Comparison of ENCODE assay signal across 1 cellular context in genomic region chr2:19901458-19902271, GRCh38.
TF ChIP-seq lines count a peak whose summit lies in the region.

Gene TTC32, minus strand, starts transcription at chr2:19901983. Its CDS starts 129 bp downstream, at chr2:19901854.

TF ChIP-seq in K562, 482 proteins besides CTCF, POLR2A, EP300 and RAD21 (continued from another document and continues in another):
- TF ChIP-seq ZNF280A (IDR thresholded peaks at IDR 0.05; ENCODE audit: low read depth, partially characterized antibody) = no peak
- TF ChIP-seq ZNF449 (CRISPR knock-in tag; IDR thresholded peaks at IDR 0.05) = no peak
- 0 out of 2 replicates have a peak, but pooled peaks have one; percentile 35 for TF ChIP-seq HMG20B (CRISPR knock-in tag; IDR thresholded peaks at IDR 0.05)
- no peak for TF ChIP-seq ZNF75A (CRISPR knock-in tag; IDR thresholded peaks at IDR 0.05)
- no peak for TF ChIP-seq KDM2B (CRISPR knock-in tag; IDR thresholded peaks at IDR 0.05)
- no peak for TF ChIP-seq ZBTB34 (CRISPR knock-in tag; IDR thresholded peaks at IDR 0.05)
- TF ChIP-seq RNF219 (CRISPR knock-in tag; IDR thresholded peaks at IDR 0.05) = no peak
- peak; percentile 59 to 74 for TF ChIP-seq MNT (conservative IDR thresholded peaks at IDR 0.05)
- no peak for TF ChIP-seq MBD1 (CRISPR knock-in tag; IDR thresholded peaks at IDR 0.05)
- TF ChIP-seq KDM1A (IDR thresholded peaks at IDR 0.05) = no peak
- TF ChIP-seq DIDO1 (tag; IDR thresholded peaks at IDR 0.05; ENCODE audit: low read depth) = peak; percentile 90; the same call in 1 of the 2 replicates
- TF ChIP-seq BHLHE40 (IDR thresholded peaks at IDR 0.05; ENCODE audit: low read length) = peak; percentile 28; the same call in 1 of the 2 replicates
- TF ChIP-seq ZNF589 (CRISPR knock-in tag; IDR thresholded peaks at IDR 0.05; ENCODE audit: low read depth) = no peak
- TF ChIP-seq SMARCB1 (IDR thresholded peaks at IDR 0.05; ENCODE audit: insufficient read length, low read depth) = no peak
- peak in 1 of 2 experiments; percentile 5 for TF ChIP-seq AFF1 (IDR thresholded peaks at IDR 0.05; ENCODE audit: low read depth in 1 of 2, partially characterized antibody in 2 of 2)
- TF ChIP-seq ZNF511 (CRISPR knock-in tag; IDR thresholded peaks at IDR 0.05) = peak; percentile 57; the same call in 1 of the 2 replicates
- TF ChIP-seq EZH2 (IDR thresholded peaks at IDR 0.05; ENCODE audit: borderline replicate concordance, low read depth, low read length) = no peak
- peak; percentile 78 for TF ChIP-seq HDAC3 (IDR thresholded peaks at IDR 0.05; ENCODE audit: borderline replicate concordance, partially characterized antibody)
- TF ChIP-seq CBX8 (IDR thresholded peaks at IDR 0.05; ENCODE audit: borderline replicate concordance, extremely low read depth, low read depth, low read length, poor library complexity, severe bottlenecking) = no peak
- TF ChIP-seq SFPQ (IDR thresholded peaks at IDR 0.05; ENCODE audit: low read depth, low read length) = no peak
- no peak for TF ChIP-seq RFX1 (IDR thresholded peaks at IDR 0.05)
- peak in 1 of 2 experiments; percentile 14; a peak in 1 of 4 replicates for TF ChIP-seq HDAC1 (IDR thresholded peaks at IDR 0.05)
- no peak for TF ChIP-seq ZNF785 (CRISPR knock-in tag; IDR thresholded peaks at IDR 0.05)
- no peak for TF ChIP-seq KLF10 (CRISPR knock-in tag; IDR thresholded peaks at IDR 0.05)
- no peak for TF ChIP-seq RBM34 (IDR thresholded peaks at IDR 0.05; ENCODE audit: borderline replicate concordance, insufficient read depth, low read length)
- no peak for TF ChIP-seq DEAF1 (CRISPR knock-in tag; IDR thresholded peaks at IDR 0.05)
- no peak for TF ChIP-seq SMAD3 (CRISPR knock-in tag; conservative IDR thresholded peaks at IDR 0.05)
- no peak for TF ChIP-seq FUS (optimal IDR thresholded peaks at IDR 0.05; ENCODE audit: low read depth, low read length)
- TF ChIP-seq NKRF (IDR thresholded peaks at IDR 0.05; ENCODE audit: borderline replicate concordance) = no peak
- TF ChIP-seq BACH1 (tag; IDR thresholded peaks at IDR 0.05) = no peak
- 0 out of 2 replicates have a peak, but pooled peaks have one; percentile 45 for TF ChIP-seq NFATC3 (IDR thresholded peaks at IDR 0.05)
